Comparison of ENCODE assay signal across 14 cellular contexts in genomic region chr17:18006495-18007239, GRCh38. TPM values are rescaled to one million over a fixed set of nuclear protein-coding genes. Genes with fewer than 3 reads are reported as not detected.
"Had no signal": no experiment of that assay in that cellular context is flagged by ENCODE, and none has a peak within 500 bp of the region (broad histone marks: within the 10 kb centered on the region; RNA-seq: fewer than 3 reads in every experiment).

No MANE protein-coding gene starts in this region.

- H3K27ac ChIP-seq: hepatocyte, suprapubic skin had no signal

- H3K4me3 Mint-ChIP-seq: activated CD8-positive, alpha-beta T cell treated with anti-CD3 and anti-CD28 coated beads, Interleukin-2, amount 10 ng/mL, durations not matched to agents 7 days and 5 days; activated naive CD4-positive, alpha-beta T cell treated with anti-CD3 and anti-CD28 coated beads, Interleukin-2, amount 50 U/mL, for 24 hours; brain; dendritic cell treated with granulocyte-macrophage colony-stimulating factor and Interleukin-4, amounts not matched to agents 40 ng/mL and 50 ng/mL, for 4 days; immature natural killer cell; natural killer cell had no signal

- H3K79me2 ChIP-seq: hepatocyte had no signal

- H3K9me3 Mint-ChIP-seq: activated naive CD4-positive, alpha-beta T cell treated with anti-CD3 and anti-CD28 coated beads, Interleukin-2, amount 50 U/mL, for 24 hours; activated T-helper 2 cell treated with anti-CD3 and anti-CD28 coated beads, Interferon-gamma antibody, Interleukin-2, Interleukin-4, amounts not matched to agents 10 μg/mL and 5 μg/mL and 100 μg/mL, durations not matched to agents 14 hours and 24 hours and 36 hours; dendritic cell treated with granulocyte-macrophage colony-stimulating factor and Interleukin-4, amounts not matched to agents 40 ng/mL and 50 ng/mL, for 4 days; immature natural killer cell; natural killer cell had no signal

- ATAC-seq: activated CD8-positive, alpha-beta T cell treated with anti-CD3 and anti-CD28 coated beads, Interleukin-2, amount 10 ng/mL, durations not matched to agents 7 days and 5 days; natural killer cell; stimulated activated naive CD8-positive, alpha-beta T cell treated with anti-CD3 and anti-CD28 coated beads, Interleukin-15, Interleukin-2, amounts not matched to agents 100 U/mL and 50 U/mL, for 24 hours had no signal

- H3K4me2 ChIP-seq: hepatocyte had no signal

- DNase-seq: activated CD8-positive, alpha-beta T cell treated with anti-CD3 and anti-CD28 coated beads, Interleukin-2, amount 10 ng/mL, durations not matched to agents 7 days and 5 days; amygdala; erythroblast; immature natural killer cell; natural killer cell; stimulated activated CD4-positive, alpha-beta T cell treated with anti-CD3 and anti-CD28 coated beads, Interleukin-2, amount 100 ng/mL, for 48 hours; stimulated activated CD8-positive, alpha-beta memory T cell treated with anti-CD3 and anti-CD28 coated beads, Interleukin-4, amount 100 ng/mL, for 48 hours; stimulated activated naive CD8-positive, alpha-beta T cell treated with anti-CD3 and anti-CD28 coated beads, Interleukin-15, Interleukin-2, amounts not matched to agents 100 U/mL and 50 U/mL, for 24 hours had no signal

- H3K27ac Mint-ChIP-seq: activated CD8-positive, alpha-beta T cell treated with anti-CD3 and anti-CD28 coated beads, Interleukin-2, amount 10 ng/mL, durations not matched to agents 7 days and 5 days; activated naive CD4-positive, alpha-beta T cell treated with anti-CD3 and anti-CD28 coated beads, Interleukin-2, amount 50 U/mL, for 24 hours; activated T-helper 2 cell treated with anti-CD3 and anti-CD28 coated beads, Interferon-gamma antibody, Interleukin-2, Interleukin-4, amounts not matched to agents 10 μg/mL and 5 μg/mL and 100 μg/mL, durations not matched to agents 14 hours and 24 hours and 36 hours; dendritic cell treated with granulocyte-macrophage colony-stimulating factor and Interleukin-4, amounts not matched to agents 40 ng/mL and 50 ng/mL, for 4 days; natural killer cell had no signal

- H3K4me1 Mint-ChIP-seq: activated naive CD4-positive, alpha-beta T cell treated with anti-CD3 and anti-CD28 coated beads, Interleukin-2, amount 50 U/mL, for 24 hours; immature natural killer cell had no signal

- H3K27me3 ChIP-seq: hepatocyte, suprapubic skin had no signal

- H2AFZ ChIP-seq: hepatocyte had no signal

- H3K9me3 ChIP-seq: suprapubic skin had no signal

- H3K27me3 Mint-ChIP-seq: activated naive CD4-positive, alpha-beta T cell treated with anti-CD3 and anti-CD28 coated beads, Interleukin-2, amount 50 U/mL, for 24 hours; brain; dendritic cell treated with granulocyte-macrophage colony-stimulating factor and Interleukin-4, amounts not matched to agents 40 ng/mL and 50 ng/mL, for 4 days had no signal

- H3K36me3 Mint-ChIP-seq: activated naive CD4-positive, alpha-beta T cell treated with anti-CD3 and anti-CD28 coated beads, Interleukin-2, amount 50 U/mL, for 24 hours; natural killer cell had no signal

- H3K4me3 ChIP-seq: hepatocyte, suprapubic skin had no signal

RNA-seq across cellular contexts. Expression of gene DRC3, which starts 34.0 kb away (rescaled TPM):
- total RNA-seq: activated T-helper 2 cell treated with anti-CD3 and anti-CD28 coated beads, Interferon-gamma antibody, Interleukin-2, Interleukin-4, amounts not matched to agents 10 μg/mL and 5 μg/mL and 100 μg/mL, durations not matched to agents 14 hours and 24 hours and 36 hours had no signal
